Comparison of ENCODE assay signal across 8 cellular contexts in genomic region chr11:42524534-42525227, GRCh38.
DNase-seq lines count a peak whose midpoint lies in the region; TF ChIP-seq lines count a peak whose summit lies in the region.

No MANE protein-coding gene starts in this region.

- no peaks in the 10 kb centered on the region for H3K9me3 Mint-ChIP-seq in endothelial cell (ENCODE audit: unreplicated experiment)
- H3K9me3 Mint-ChIP-seq in mesothelial cell of epicardium, result no peaks in the 10 kb centered on the region

- DNase-seq in stimulated activated CD4-positive, alpha-beta T cell treated with anti-CD3 and anti-CD28 coated beads, Interleukin-2, amount 100 ng/mL, for 48 hours, result peak; percentile 12 to 15
- DNase-seq in stimulated activated CD4-positive, alpha-beta T cell treated with anti-CD3 and anti-CD28 coated beads, Interleukin-4, amount 100 ng/mL, for 24 hours, result no peak
- DNase-seq in HAP-1 (ENCODE audit: low spot score in 2 of 2), result peak; percentile 32 to 68
- peak; percentile 88 for DNase-seq in Karpas-422
- peak; percentile 5 for DNase-seq in RPMI7951 (ENCODE audit: low read depth)
- DNase-seq in endothelial cell (ENCODE audit: low spot score), result peak; percentile 62
- peak; percentile 22 to 75 for DNase-seq in mesothelial cell of epicardium (ENCODE audit: low spot score in 2 of 2, unreplicated experiment in 2 of 2)
- DNase-seq in stimulated activated naive CD4-positive, alpha-beta T cell (lab: John Stamatoyannopoulos, UW), result no peak

- H3K36me3 ChIP-seq in HAP-1 (replicated peaks) (no peaks in the 10 kb centered on the region), Karpas-422 (ENCODE audit: insufficient read depth, low read length) (no peaks in the 10 kb centered on the region)

- H3K4me3 ChIP-seq in HAP-1 (no peak overlapping the region), Karpas-422 (ENCODE audit: low read length) (no peak overlapping the region)

- no peaks in the 10 kb centered on the region for H3K27me3 ChIP-seq in HAP-1 (ENCODE audit: low read depth)
- no peaks in the 10 kb centered on the region for H3K27me3 ChIP-seq in Karpas-422 (ENCODE audit: low read length)

- H3K4me1 ChIP-seq in HAP-1 (no peaks in the 10 kb centered on the region), Karpas-422 (ENCODE audit: low read length) (no peaks in the 10 kb centered on the region)

- H3K4me3 Mint-ChIP-seq in endothelial cell (ENCODE audit: unreplicated experiment), result no peak overlapping the region
- H3K4me3 Mint-ChIP-seq in mesothelial cell of epicardium, result no peak overlapping the region

- no peak overlapping the region for H3K27ac Mint-ChIP-seq in endothelial cell (ENCODE audit: unreplicated experiment)
- H3K27ac Mint-ChIP-seq in mesothelial cell of epicardium, result no peak overlapping the region

- no peaks in the 10 kb centered on the region for H3K4me1 Mint-ChIP-seq in endothelial cell (ENCODE audit: unreplicated experiment)
- peaks cover 8% of the 10 kb centered on the region for H3K4me1 Mint-ChIP-seq in mesothelial cell of epicardium

- no peaks in the 10 kb centered on the region for H3K36me3 Mint-ChIP-seq in endothelial cell (ENCODE audit: low read depth, unreplicated experiment)
- H3K36me3 Mint-ChIP-seq in mesothelial cell of epicardium, result no peaks in the 10 kb centered on the region

- no peak overlapping the region for H3K9ac ChIP-seq in Karpas-422 (ENCODE audit: low read length)

- H3K9me3 ChIP-seq in HAP-1, result no peaks in the 10 kb centered on the region
- H3K9me3 ChIP-seq in Karpas-422 (ENCODE audit: low read length), result no peaks in the 10 kb centered on the region

- in situ Hi-C loops in HAP-1 (cut with MboI; ENCODE audit: low sequenced_read_pairs), result no loop called here

- no peaks in the 10 kb centered on the region for H3K9me2 ChIP-seq in Karpas-422 (replicated peaks; ENCODE audit: insufficient read depth, low read length)

- TF ChIP-seq CTCF in endothelial cell (IDR thresholded peaks at IDR 0.05; ENCODE audit: unreplicated experiment) (peak; percentile 60), mesothelial cell of epicardium (IDR thresholded peaks at IDR 0.05; ENCODE audit: unreplicated experiment) (peak; percentile 74)

- H4K20me1 ChIP-seq in Karpas-422 (ENCODE audit: insufficient read depth, low read depth, low read length), result no peaks in the 10 kb centered on the region

- no peak overlapping the region for H2AFZ ChIP-seq in Karpas-422 (ENCODE audit: low read length)

- H3K4me2 ChIP-seq in Karpas-422 (ENCODE audit: low read depth, low read length, poor library complexity, severe bottlenecking), result no peak overlapping the region

- H3K27me3 Mint-ChIP-seq in endothelial cell (ENCODE audit: unreplicated experiment) (no peaks in the 10 kb centered on the region), mesothelial cell of epicardium (ENCODE audit: low read depth) (peaks cover 3% of the 10 kb centered on the region)

- no peak overlapping the region for H3K27ac ChIP-seq in Karpas-422 (ENCODE audit: low read length)

- no peaks in the 10 kb centered on the region for H3K79me2 ChIP-seq in Karpas-422 (ENCODE audit: low read length)

Comparison
In these comparisons a context has a peak if more than half of its experiments do, and no peak if none do; other contexts are left out.
1. DNase-seq: peak in stimulated activated CD4-positive, alpha-beta T cell treated with anti-CD3 and anti-CD28 coated beads, Interleukin-2, amount 100 ng/mL, for 48 hours (2 of 2), HAP-1 (2 of 2), Karpas-422 (single experiment), RPMI7951 (single experiment), endothelial cell (single experiment) and mesothelial cell of epicardium (2 of 2); none in stimulated activated CD4-positive, alpha-beta T cell treated with anti-CD3 and anti-CD28 coated beads, Interleukin-4, amount 100 ng/mL, for 24 hours (single experiment) and stimulated activated naive CD4-positive, alpha-beta T cell (0 of 6).